ENCODE assay signal across 8 cellular contexts in genomic region chr9:62837254-62837911, GRCh38.
A peak's percentile ranks its signal among the peaks of the same experiment; 100 is the strongest.
DNase-seq lines count a peak whose midpoint lies in the region; ATAC-seq and TF ChIP-seq lines count a peak whose summit lies in the region.
"Not testable (repeated sequence)": the region's sequence is repeated elsewhere in the genome, so short reads cannot be mapped to it uniquely, and the experiment has no call there.

No MANE protein-coding gene starts in this region.

- H3K27me3 Mint-ChIP-seq in T-helper 1 cell treated with Interleukin-12 subunit alpha and Interleukin-12 subunit beta and Interleukin-4 antibody, amounts not matched to agents 30 μg/mL and 1 μg/mL, for 36 hours (ENCODE audit: low read depth), result peaks cover 21% of the 10 kb centered on the region

- WGBS in heart left ventricle, 4 donors, result 1 to 5% (median 2%) methylated on average over 28 to 45 of the region's 50 CpGs
- WGBS in thymus, result 4% methylated on average over 46 of the region's 50 CpGs

- peak overlapping the region; percentile 77 for H2AFZ ChIP-seq in parathyroid adenoma

- H3K4me1 ChIP-seq in ES-I3 (ENCODE audit: insufficient read depth, low read length); parathyroid adenoma; thymus (ENCODE audit: control insufficient read depth, insufficient read depth, low read length): not testable (repeated sequence)
- peaks cover 0 to 15% (median 4%) of the 10 kb centered on the region in 12 donors for H3K4me1 ChIP-seq in heart left ventricle

- intact Hi-C loops in heart left ventricle (cut with DNase I), result not testable (repeated sequence)

- not testable (repeated sequence) for TF ChIP-seq POLR2A in heart left ventricle (IDR thresholded peaks at IDR 0.05)

- not testable (repeated sequence) for H3K4me1 Mint-ChIP-seq in T-helper 1 cell treated with Interleukin-12 subunit alpha and Interleukin-12 subunit beta and Interleukin-4 antibody, amounts not matched to agents 30 μg/mL and 1 μg/mL, for 36 hours (ENCODE audit: low read depth)

- H3K36me3 ChIP-seq in ES-I3 (ENCODE audit: insufficient read depth, low read length); heart left ventricle; parathyroid adenoma (ENCODE audit: control insufficient read depth, insufficient read depth, low read length); thymus (ENCODE audit: control insufficient read depth, insufficient read depth): not testable (repeated sequence)

- not testable (repeated sequence) for H3K4me3 ChIP-seq in astrocyte of the spinal cord (ENCODE audit: low read depth, low read length); parathyroid adenoma (ENCODE audit: low read depth, low read length)
- peak overlapping the region; percentile 2 to 65 (median 48) for H3K4me3 ChIP-seq in heart left ventricle
- peak overlapping the region; percentile 52 for H3K4me3 ChIP-seq in thymus (ENCODE audit: low read length)

- H3K27ac Mint-ChIP-seq in T-helper 1 cell treated with Interleukin-12 subunit alpha and Interleukin-12 subunit beta and Interleukin-4 antibody, amounts not matched to agents 30 μg/mL and 1 μg/mL, for 36 hours, result peak overlapping the region; percentile 26

- H3K9ac ChIP-seq in ES-I3 (ENCODE audit: low read depth, low read length), result peak overlapping the region; percentile 33; the same call in 1 of the 2 replicates
- H3K9ac ChIP-seq in parathyroid adenoma, result not testable (repeated sequence)

- not testable (repeated sequence) for H3K9me3 ChIP-seq in ES-I3 (ENCODE audit: control insufficient read depth, insufficient read depth, low read length); heart left ventricle; parathyroid adenoma (ENCODE audit: control insufficient read depth, low read length); thymus (ENCODE audit: control insufficient read depth)

- ATAC-seq in GM21576 (IDR thresholded peaks at IDR 0.05; ENCODE audit: unreplicated experiment) (peak; percentile 24), HG03342 (IDR thresholded peaks at IDR 0.05; ENCODE audit: unreplicated experiment) (peak; percentile 11), heart left ventricle (peak in 1 of 4 donors; percentile 42)

- not testable (repeated sequence) for H3K9me3 Mint-ChIP-seq in T-helper 1 cell treated with Interleukin-12 subunit alpha and Interleukin-12 subunit beta and Interleukin-4 antibody, amounts not matched to agents 30 μg/mL and 1 μg/mL, for 36 hours

- not testable (repeated sequence) for H3K4me2 ChIP-seq in parathyroid adenoma (ENCODE audit: low read length)

- TF ChIP-seq CTCF in astrocyte of the spinal cord (IDR thresholded peaks at IDR 0.05; ENCODE audit: low read depth, low read length); heart left ventricle (IDR thresholded peaks at IDR 0.05); parathyroid adenoma (IDR thresholded peaks at IDR 0.05): not testable (repeated sequence)

- H3K4me3 Mint-ChIP-seq in T-helper 1 cell treated with Interleukin-12 subunit alpha and Interleukin-12 subunit beta and Interleukin-4 antibody, amounts not matched to agents 30 μg/mL and 1 μg/mL, for 36 hours, result peak overlapping the region; percentile 63

- not testable (repeated sequence) for H3K36me3 Mint-ChIP-seq in T-helper 1 cell treated with Interleukin-12 subunit alpha and Interleukin-12 subunit beta and Interleukin-4 antibody, amounts not matched to agents 30 μg/mL and 1 μg/mL, for 36 hours (ENCODE audit: low read depth)

- DNase-seq in astrocyte of the spinal cord (ENCODE audit: low read depth, low spot score) (peak; percentile 8), heart left ventricle (peak in 4 of 5 donors; percentile 22 to 76 (median 48))

- H3K27ac ChIP-seq in heart left ventricle (peak overlapping the region in 8 of 12 donors; percentile 23 to 88 (median 64)), parathyroid adenoma (peak overlapping the region; percentile 75), thymus (ENCODE audit: low read depth) (peak overlapping the region; percentile 70)

- H3K79me2 ChIP-seq in parathyroid adenoma, result not testable (repeated sequence)

- in situ Hi-C loops in astrocyte of the spinal cord (cut with HindIII; ENCODE audit: low sequenced_read_pairs), result not testable (repeated sequence)

- peaks cover 0 to 28% (median 9%) of the 10 kb centered on the region in 9 donors for H3K27me3 ChIP-seq in heart left ventricle
- not testable (repeated sequence) for H3K27me3 ChIP-seq in parathyroid adenoma (ENCODE audit: control insufficient read depth, insufficient read depth, low read length); thymus (ENCODE audit: control insufficient read depth, insufficient read depth)
